In the genomic region with DNA sequence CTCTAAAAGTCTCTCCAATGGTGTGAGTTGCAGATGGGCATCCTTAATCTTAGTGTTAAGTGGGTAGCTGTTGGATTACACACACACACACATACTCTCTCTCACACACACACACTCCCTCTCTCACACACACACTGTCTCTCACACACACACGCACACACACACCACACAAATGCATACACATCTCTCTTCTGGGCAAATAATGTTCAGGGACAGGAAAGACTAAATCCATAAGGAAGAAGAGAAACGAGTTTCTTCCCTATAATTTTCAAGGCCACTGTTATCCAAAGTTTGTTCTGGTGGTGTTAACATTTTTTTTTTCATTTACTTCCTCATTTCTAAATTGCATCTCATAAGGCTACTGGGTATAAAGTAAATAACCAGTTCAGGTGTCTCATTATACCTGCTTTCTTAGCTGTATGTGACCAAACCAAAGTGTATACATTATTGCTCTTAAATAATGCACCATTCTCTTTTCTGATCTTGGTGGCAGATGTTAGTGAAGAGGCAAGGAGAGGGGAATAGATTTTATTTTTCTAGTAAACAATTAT, we compare ENCODE assay signal across 25 cellular contexts.
"Had no signal": no experiment of that assay in that cellular context is flagged by ENCODE, and none has a peak within 500 bp of the region (broad histone marks: within the 10 kb centered on the region; RNA-seq: fewer than 3 reads in every experiment).

No MANE protein-coding gene starts in this region.

- H3K36me3 ChIP-seq: gastroesophageal sphincter, heart left ventricle, left lung, pancreas, stomach, thyroid gland had no signal

- H3K9me3 Mint-ChIP-seq: dendritic cell treated with granulocyte-macrophage colony-stimulating factor and Interleukin-4, amounts not matched to agents 40 ng/mL and 50 ng/mL, for 4 days; natural killer cell; stimulated activated effector memory CD8-positive, alpha-beta T cell treated with anti-CD3 and anti-CD28 coated beads, Interleukin-12 subunit alpha, Interleukin-12 subunit beta, amount 100 ng/mL, for 72 hours; type B pancreatic cell had no signal

- H3K27ac ChIP-seq: epithelial cell of prostate, foreskin keratinocyte, gastroesophageal sphincter, heart left ventricle, hepatocyte, left lung, pancreas, stomach, thyroid gland had no signal

- H3K4me3 Mint-ChIP-seq: dendritic cell treated with granulocyte-macrophage colony-stimulating factor and Interleukin-4, amounts not matched to agents 40 ng/mL and 50 ng/mL, for 4 days; endodermal cell; natural killer cell; stimulated activated effector memory CD8-positive, alpha-beta T cell treated with anti-CD3 and anti-CD28 coated beads, Interleukin-12 subunit alpha, Interleukin-12 subunit beta, amount 100 ng/mL, for 72 hours; type B pancreatic cell had no signal

- DNase-seq: cerebellar nuclear complex; effector CD8-positive, alpha-beta T cell; endodermal cell; foreskin keratinocyte; heart left ventricle; kidney; left lung; mesenchymal stem cell; midbrain; natural killer cell; occipital lobe; pancreas; stimulated activated CD4-positive, alpha-beta T cell treated with anti-CD3 and anti-CD28 coated beads, Interleukin-12 subunit alpha, Interleukin-12 subunit beta, amount 100 ng/mL, for 4 hours; stimulated activated CD4-positive, alpha-beta T cell treated with anti-CD3 and anti-CD28 coated beads, Interleukin-1b, Interleukin-23, amount 100 ng/mL, for 48 hours; stimulated activated CD4-positive, alpha-beta T cell treated with anti-CD3 and anti-CD28 coated beads, Interleukin-4, amount 100 ng/mL, for 1 hour; stimulated activated naive CD4-positive, alpha-beta T cell treated with Interleukin-2 at 50 U/mL for 16 hours; stomach; thyroid gland had no signal

- H3K27me3 ChIP-seq: foreskin keratinocyte, gastroesophageal sphincter, heart left ventricle, hepatocyte, left lung, pancreas, stomach, thyroid gland had no signal

- H3K4me1 ChIP-seq: foreskin keratinocyte, gastroesophageal sphincter, heart left ventricle, left lung, pancreas, stomach, thyroid gland had no signal

- H3K27ac Mint-ChIP-seq: dendritic cell treated with granulocyte-macrophage colony-stimulating factor and Interleukin-4, amounts not matched to agents 40 ng/mL and 50 ng/mL, for 4 days; endodermal cell; natural killer cell; stimulated activated effector memory CD8-positive, alpha-beta T cell treated with anti-CD3 and anti-CD28 coated beads, Interleukin-12 subunit alpha, Interleukin-12 subunit beta, amount 100 ng/mL, for 72 hours; type B pancreatic cell had no signal

- H3K9me3 ChIP-seq: pancreas, thyroid gland had no signal

- H3K27me3 Mint-ChIP-seq: type B pancreatic cell had no signal

- H3K4me1 Mint-ChIP-seq: endodermal cell; natural killer cell; stimulated activated effector memory CD8-positive, alpha-beta T cell treated with anti-CD3 and anti-CD28 coated beads, Interleukin-12 subunit alpha, Interleukin-12 subunit beta, amount 100 ng/mL, for 72 hours had no signal

- H3K4me3 ChIP-seq: gastroesophageal sphincter, heart left ventricle, hepatocyte, left lung, pancreas, smooth muscle cell, stomach, thyroid gland had no signal

- H3K36me3 Mint-ChIP-seq: natural killer cell; stimulated activated effector memory CD8-positive, alpha-beta T cell treated with anti-CD3 and anti-CD28 coated beads, Interleukin-12 subunit alpha, Interleukin-12 subunit beta, amount 100 ng/mL, for 72 hours; type B pancreatic cell had no signal
